Comparison of ENCODE assay signal across 9 cellular contexts in the genomic region with DNA sequence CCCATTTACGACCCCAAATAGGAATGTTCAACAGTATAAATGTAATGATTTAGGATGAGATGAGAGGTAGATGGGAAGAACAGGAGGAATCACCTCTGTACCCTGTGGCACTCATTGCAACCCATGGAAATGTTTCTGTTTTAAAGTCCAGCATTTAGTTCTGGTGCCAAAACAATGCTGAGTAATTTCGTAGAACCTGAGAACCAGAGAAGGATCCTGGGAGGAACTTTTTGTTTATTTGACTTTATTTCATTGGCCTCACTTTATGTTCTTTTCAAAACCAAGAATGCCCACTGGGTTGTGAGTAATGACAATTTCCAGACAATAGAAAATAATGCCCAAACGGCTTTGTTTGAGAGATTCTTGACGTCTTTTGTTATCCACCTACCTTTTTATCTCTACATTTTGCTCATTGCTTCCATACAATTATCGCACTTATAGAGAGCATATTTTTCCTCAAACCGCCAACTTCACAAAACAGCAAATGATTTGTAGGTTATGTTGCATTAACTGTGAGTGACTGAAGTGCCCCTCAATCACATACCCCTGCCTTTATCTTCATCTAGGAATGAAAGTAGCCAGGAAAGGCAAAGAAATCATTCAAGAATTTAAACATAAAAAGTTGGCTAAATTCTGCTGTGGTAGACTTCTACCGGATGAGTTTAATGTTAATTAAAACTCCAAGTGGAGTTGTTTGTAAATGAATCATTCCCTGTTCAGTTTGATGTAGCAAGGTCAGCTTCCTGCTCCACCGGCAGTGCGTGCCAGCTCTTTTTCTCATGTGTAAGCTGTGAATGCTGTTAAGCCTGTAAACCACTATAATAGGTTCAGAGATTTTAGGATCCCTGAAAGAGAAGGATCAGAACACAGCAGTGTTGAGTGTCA.
DNase-seq lines count a peak whose midpoint lies in the region; TF ChIP-seq lines count a peak whose summit lies in the region.
"Had no signal": no experiment of that assay in that cellular context is flagged by ENCODE, and none has a peak within 500 bp of the region (broad histone marks: within the 10 kb centered on the region; RNA-seq: fewer than 3 reads in every experiment).

No MANE protein-coding gene starts in this region.

- peaks cover 18% of the 10 kb centered on the region for H3F3A ChIP-seq in GM23248 (ENCODE audit: insufficient read depth)
- peaks cover 13% of the 10 kb centered on the region; the same call in 1 of the 2 replicates for H3F3A ChIP-seq in PC-9 (ENCODE audit: insufficient read depth, low read depth)

- BruUV-seq in PC-9 (replicated peaks; lab: Mats Ljungman, UMichigan) = no TSS peak

- H3K9me3 ChIP-seq in GM23248 (ENCODE audit: low read depth) = no peaks in the 10 kb centered on the region
- no peaks in the 10 kb centered on the region for H3K9me3 ChIP-seq in PC-9 (ENCODE audit: insufficient read depth, low read depth)
- no peaks in the 10 kb centered on the region for H3K9me3 ChIP-seq in fibroblast of lung (ENCODE audit: control insufficient read depth, insufficient read depth, low read depth, low read length)

- H3K79me2 ChIP-seq in GM23248 (ENCODE audit: insufficient read depth) (no peaks in the 10 kb centered on the region), PC-9 (ENCODE audit: low read depth) (no peaks in the 10 kb centered on the region), fibroblast of lung (ENCODE audit: control insufficient read depth, insufficient read depth, low read length) (no peaks in the 10 kb centered on the region)

- H3K4me3 Mint-ChIP-seq in activated naive CD4-positive, alpha-beta T cell treated with anti-CD3 and anti-CD28 coated beads for 36 hours = no peak overlapping the region

- H3K27ac Mint-ChIP-seq in activated naive CD4-positive, alpha-beta T cell treated with anti-CD3 and anti-CD28 coated beads for 36 hours = no peak overlapping the region

- H3K9me2 ChIP-seq in GM23248 (ENCODE audit: insufficient read depth) = no peaks in the 10 kb centered on the region
- no peaks in the 10 kb centered on the region for H3K9me2 ChIP-seq in PC-9 (ENCODE audit: insufficient read depth)

- intact Hi-C loops in PC-9 (cut with micrococcal nuclease; ENCODE audit: unreplicated experiment) = loop anchor here (2.0 kb wide), 1 partner anchor 16 kb away; no protein-coding TSS in a partner anchor
- intact Hi-C loops in activated naive CD4-positive, alpha-beta T cell treated with anti-CD3 and anti-CD28 coated beads for 36 hours (cut with micrococcal nuclease) = no loop called here

- 38 to 40% methylated on average over 9 of the region's 9 CpGs for WGBS in GM23248 (ENCODE audit: low coverage in 1 of 2, low lambda C conversion rate in 2 of 2, missing lambda C conversion rate in 2 of 2), 2 experiments

- H3K4me3 ChIP-seq in GM23248 = peak overlapping the region; percentile 5; the same call in 1 of the 2 replicates
- no peak overlapping the region for H3K4me3 ChIP-seq in PC-9
- H3K4me3 ChIP-seq in fibroblast of lung (replicated peaks in 1 of 4; ENCODE audit: control extremely low read depth in 1 of 4, insufficient read depth in 1 of 4, low read depth in 3 of 4, low read length in 4 of 4) = no peak overlapping the region

- H2AFZ ChIP-seq in GM23248 (peak overlapping the region; percentile 54), PC-9 (0 out of 2 replicates have a peak overlapping the region, but pooled peaks have one; percentile 66), fibroblast of lung (ENCODE audit: low read length) (peak overlapping the region; percentile 41)

- H3K9ac ChIP-seq in GM23248 (peak overlapping the region; percentile 41), fibroblast of lung (ENCODE audit: insufficient read depth, low read length) (no peak overlapping the region)

- peaks cover 2% of the 10 kb centered on the region for H3K36me3 Mint-ChIP-seq in activated naive CD4-positive, alpha-beta T cell treated with anti-CD3 and anti-CD28 coated beads for 36 hours (ENCODE audit: low read depth)

- no peaks in the 10 kb centered on the region for H3K9me3 Mint-ChIP-seq in activated naive CD4-positive, alpha-beta T cell treated with anti-CD3 and anti-CD28 coated beads for 36 hours

- peaks cover 34% of the 10 kb centered on the region for H3K4me1 ChIP-seq in GM23248 (ENCODE audit: insufficient read depth)
- peaks cover 23% of the 10 kb centered on the region for H3K4me1 ChIP-seq in PC-9 (replicated peaks; ENCODE audit: insufficient read depth)
- peaks cover 9% of the 10 kb centered on the region for H3K4me1 ChIP-seq in fibroblast of lung (ENCODE audit: control insufficient read depth, extremely low read depth, insufficient read depth, low read length)

- H4K20me1 ChIP-seq in GM23248 (ENCODE audit: insufficient read depth) = no peaks in the 10 kb centered on the region
- H4K20me1 ChIP-seq in PC-9 (ENCODE audit: insufficient read depth) = no peaks in the 10 kb centered on the region
- no peaks in the 10 kb centered on the region for H4K20me1 ChIP-seq in fibroblast of lung (ENCODE audit: control insufficient read depth, extremely low read depth, insufficient read depth, low read length)

- peak overlapping the region; percentile 73 for H3K27ac ChIP-seq in GM23248
- peak overlapping the region; percentile 68 for H3K27ac ChIP-seq in PC-9
- H3K27ac ChIP-seq in fibroblast of lung (ENCODE audit: insufficient read depth, low read length) = no peak overlapping the region

- H3K36me3 ChIP-seq in GM23248 (ENCODE audit: low read depth) (no peaks in the 10 kb centered on the region), PC-9 (ENCODE audit: low read depth) (no peaks in the 10 kb centered on the region), fibroblast of lung (ENCODE audit: control insufficient read depth, insufficient read depth, low read length) (no peaks in the 10 kb centered on the region)

- no peak for TF ChIP-seq CTCF in PC-9 (conservative IDR thresholded peaks at IDR 0.05)
- TF ChIP-seq CTCF in fibroblast of lung (conservative IDR thresholded peaks at IDR 0.05 in 1 of 2, IDR thresholded peaks at IDR 0.05 in 1 of 2; ENCODE audit: low read depth in 1 of 2, low read length in 2 of 2) = no peak

- POLR2A ChIA-PET in PC-9 (lab: Charles Lee; ENCODE audit: unreplicated experiment) = interaction anchor here (0.6 kb wide), 3 partner anchors 65 to 178 kb away, joined by 3 to 8 read pairs (median 7); no protein-coding TSS in a partner anchor

- peaks cover 2% of the 10 kb centered on the region for H3K27me3 Mint-ChIP-seq in activated naive CD4-positive, alpha-beta T cell treated with anti-CD3 and anti-CD28 coated beads for 36 hours (ENCODE audit: low read depth)

- CTCF ChIA-PET in PC-9 (lab: Charles Lee) = no interaction called here
- CTCF ChIA-PET in activated naive CD4-positive, alpha-beta T cell treated with anti-CD3 and anti-CD28 coated beads for 36 hours (lab: Charles Lee) = no interaction called here

- in situ Hi-C loops in GM23248 (cut with MboI) = no loop called here

- DNase-seq in GM23248 (peak; percentile 93), PC-9 (peak; percentile 54 to 87), fibroblast of lung (ENCODE audit: low read depth in 2 of 2) (peak; percentile 70 to 94), pulmonary artery endothelial cell (ENCODE audit: low read depth, low spot score) (peak; percentile 57), epidermal melanocyte (ENCODE audit: insufficient read length, low spot score) (no peak), SIG-M5 treated with dmso at 0.1 percent for 504 hours (lab: John Stamatoyannopoulos, UW; ENCODE audit: unreplicated experiment) (no peak)
- no peak for DNase-seq in activated CD8-positive, alpha-beta memory T cell treated with anti-CD3 and anti-CD28 coated beads for 24 hours
- no peak for DNase-seq in activated naive CD4-positive, alpha-beta T cell treated with anti-CD3 and anti-CD28 coated beads for 36 hours
- DNase-seq: NCI-H1092 treated with DMSO at 0.1 percent for 48 hours had no signal

- H3K4me1 Mint-ChIP-seq in activated naive CD4-positive, alpha-beta T cell treated with anti-CD3 and anti-CD28 coated beads for 36 hours (ENCODE audit: low read depth) = peaks cover 9% of the 10 kb centered on the region

- H3K27me3 ChIP-seq in GM23248 (replicated peaks; ENCODE audit: insufficient read depth) (no peaks in the 10 kb centered on the region), PC-9 (ENCODE audit: insufficient read depth, low read depth) (no peaks in the 10 kb centered on the region), fibroblast of lung (ENCODE audit: control insufficient read depth, insufficient read depth, low read length) (no peaks in the 10 kb centered on the region)

- H3K4me2 ChIP-seq in GM23248 (ENCODE audit: unreplicated experiment) (peak overlapping the region; percentile 69), PC-9 (peak overlapping the region; percentile 60), fibroblast of lung (ENCODE audit: extremely low read depth, insufficient read depth, low read length) (peak overlapping the region; percentile 61)

Comparison
In these comparisons a context has a peak if more than half of its experiments do, and no peak if none do; other contexts are left out.
1. DNase-seq: peak in GM23248 (single experiment), PC-9 (2 of 2), fibroblast of lung (2 of 2) and pulmonary artery endothelial cell (single experiment); none in activated CD8-positive, alpha-beta memory T cell treated with anti-CD3 and anti-CD28 coated beads for 24 hours (single experiment), epidermal melanocyte (single experiment), activated naive CD4-positive, alpha-beta T cell treated with anti-CD3 and anti-CD28 coated beads for 36 hours (single experiment) and SIG-M5 treated with dmso at 0.1 percent for 504 hours (single experiment).
2. Peak in every context shown above with its lines, with median percentiles within 50 percentile points of each other: H2AFZ ChIP-seq and H3K4me2 ChIP-seq.